ENCODE assay signal across 15 cellular contexts in the genomic region with DNA sequence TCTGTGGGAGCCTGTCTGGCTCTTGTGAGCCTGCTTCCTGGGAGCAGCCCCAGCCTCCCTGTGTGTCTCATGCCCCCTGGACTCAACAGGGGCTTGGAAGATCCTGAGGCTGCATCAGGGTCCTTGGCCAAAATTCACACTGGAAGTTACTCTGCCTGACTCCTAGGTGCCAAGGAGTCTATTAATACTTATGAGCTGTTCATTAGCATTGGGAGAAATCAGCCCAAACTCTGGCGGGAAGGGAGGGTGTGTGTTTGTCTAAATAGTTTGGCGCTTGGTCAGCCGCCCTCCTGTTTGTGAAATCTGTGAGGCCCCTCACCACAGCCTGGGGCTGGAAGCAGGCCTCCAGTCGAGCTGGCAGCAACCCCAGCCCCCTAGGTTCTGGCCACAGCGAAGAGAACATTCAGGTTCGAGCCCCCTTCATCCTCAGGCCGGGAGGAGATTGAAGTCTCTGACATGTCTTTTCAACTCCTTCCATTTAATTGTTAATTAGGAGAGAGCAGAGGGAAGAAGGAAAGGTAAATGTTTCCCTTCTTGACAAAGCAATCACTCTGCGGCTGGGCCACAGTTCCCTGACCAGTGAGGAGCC.
DNase-seq lines count a peak whose midpoint lies in the region; ATAC-seq and TF ChIP-seq lines count a peak whose summit lies in the region.
"Had no signal": no experiment of that assay in that cellular context is flagged by ENCODE, and none has a peak within 500 bp of the region (broad histone marks: within the 10 kb centered on the region; RNA-seq: fewer than 3 reads in every experiment).

No MANE protein-coding gene starts in this region.

- no CpG with 5 or more reads among the region's 8 CpGs for WGBS in neuronal stem cell (ENCODE audit: extremely low coverage in 2 of 2, insufficient read length in 2 of 2, insufficient replicate concordance in 1 of 2), 2 donors

- H3K4me2 ChIP-seq in neuronal stem cell (ENCODE audit: insufficient read depth, low read length, poor library complexity, severe bottlenecking), result no peak overlapping the region

- H4K91ac ChIP-seq in neuronal stem cell (ENCODE audit: low read depth, low read length, poor library complexity), result no peak overlapping the region

- no peak overlapping the region for H4K8ac ChIP-seq in neuronal stem cell (ENCODE audit: low read depth, low read length)

- H3K18ac ChIP-seq in neuronal stem cell (ENCODE audit: low read length), result peak overlapping the region; percentile 90

- peaks cover 0 to 4% (median 2%) of the 10 kb centered on the region in 3 donors for H3K27me3 Mint-ChIP-seq in CD14-positive monocyte (ENCODE audit: low read depth in 3 of 3)
- H3K27me3 Mint-ChIP-seq: activated naive CD4-positive, alpha-beta T cell treated with anti-CD3 and anti-CD28 coated beads, Interleukin-2, amount 10 ng/mL, durations not matched to agents 7 days and 5 days; memory B cell had no signal

- POLR2A ChIA-PET in RWPE1 (lab: Yijun Ruan, JAX; ENCODE audit: low non-redundant PET), result interaction anchor here (0.8 to 1.6 kb wide), 2 partner anchors 23 to 82 kb away, joined by 3 to 5 read pairs; a partner anchor contains a TSS

- peak overlapping the region; percentile 94 for H3K27ac ChIP-seq in RWPE1
- H3K27ac ChIP-seq in neuronal stem cell (replicated peaks; ENCODE audit: low read length), result no peak overlapping the region
- no peak overlapping the region for H3K27ac ChIP-seq in right atrium auricular region
- H3K27ac ChIP-seq: esophagus muscularis mucosa, parathyroid adenoma, tibial artery, VCaP had no signal

- H3K4me1 Mint-ChIP-seq in CD14-positive monocyte, result peaks cover 7% of the 10 kb centered on the region
- H3K4me1 Mint-ChIP-seq: activated naive CD4-positive, alpha-beta T cell treated with anti-CD3 and anti-CD28 coated beads, Interleukin-2, amount 10 ng/mL, durations not matched to agents 7 days and 5 days; memory B cell had no signal

- peak overlapping the region; percentile 72 for H2AK5ac ChIP-seq in neuronal stem cell (ENCODE audit: low read depth, low read length)

- DNase-seq in ELF-1 (ENCODE audit: low read depth, low spot score), result peak; percentile 80
- DNase-seq in RWPE1 (ENCODE audit: low spot score), result peak; percentile 76
- peak; percentile 48 for DNase-seq in fibroblast of pulmonary artery (ENCODE audit: low read depth)
- no peak for DNase-seq in neuronal stem cell (ENCODE audit: low spot score)
- no peak for DNase-seq in right atrium auricular region (ENCODE audit: low spot score)
- DNase-seq in Right ventricle myocardium inferior (ENCODE audit: missing footprints), result no peak
- DNase-seq in CD14-positive monocyte (ENCODE audit: low spot score), result no peak
- DNase-seq: activated naive CD4-positive, alpha-beta T cell treated with anti-CD3 and anti-CD28 coated beads, Interleukin-2, amount 10 ng/mL, durations not matched to agents 7 days and 5 days; NCI-H1048; tibial artery had no signal

- H3K4me3 Mint-ChIP-seq in CD14-positive monocyte, result no peak overlapping the region
- H3K4me3 Mint-ChIP-seq: activated naive CD4-positive, alpha-beta T cell treated with anti-CD3 and anti-CD28 coated beads, Interleukin-2, amount 10 ng/mL, durations not matched to agents 7 days and 5 days; memory B cell had no signal

- peak overlapping the region; percentile 74 for H2AFZ ChIP-seq in neuronal stem cell (ENCODE audit: low read length)
- H2AFZ ChIP-seq: parathyroid adenoma had no signal

- no peak overlapping the region for H3K9ac ChIP-seq in neuronal stem cell (ENCODE audit: low read depth, low read length, poor library complexity)
- H3K9ac ChIP-seq: parathyroid adenoma had no signal

- H2BK15ac ChIP-seq in neuronal stem cell (ENCODE audit: low read length), result peak overlapping the region; percentile 11

- CTCF ChIA-PET in RWPE1 (lab: Yijun Ruan, JAX), result interaction anchor here (1.1 kb wide), 1 partner anchor 10 kb away, joined by 3 read pairs; no protein-coding TSS in a partner anchor

- H3K4ac ChIP-seq in neuronal stem cell (ENCODE audit: low read length), result no peak overlapping the region

- H3K27me3 ChIP-seq in neuronal stem cell (ENCODE audit: control insufficient read depth in 3 of 3, insufficient read depth in 3 of 3, low read depth in 1 of 3, low read length in 3 of 3) (no peaks in the 10 kb centered on the region), right atrium auricular region (no peaks in the 10 kb centered on the region)
- H3K27me3 ChIP-seq: esophagus muscularis mucosa, tibial artery had no signal

- TF ChIP-seq CTCF in RWPE1 (conservative IDR thresholded peaks at IDR 0.05; ENCODE audit: low read depth), result no peak
- TF ChIP-seq CTCF in fibroblast of pulmonary artery (IDR thresholded peaks at IDR 0.05; ENCODE audit: low read length, missing control alignments), result no peak
- no peak for TF ChIP-seq CTCF in right atrium auricular region (IDR thresholded peaks at IDR 0.05)
- no peak for TF ChIP-seq CTCF in CD14-positive monocyte (IDR thresholded peaks at IDR 0.05)

- intact Hi-C loops in Right ventricle myocardium inferior (cut with DNase I) (no loop called here), CD14-positive monocyte (cut with micrococcal nuclease) (no loop called here)

- H3K9me3 ChIP-seq in neuronal stem cell (replicated peaks in 1 of 2; ENCODE audit: control insufficient read depth in 2 of 2, insufficient read depth in 1 of 2, low read depth in 1 of 2, low read length in 2 of 2) (peaks cover 2 to 6% of the 10 kb centered on the region in 2 donors), right atrium auricular region (no peaks in the 10 kb centered on the region)
- H3K9me3 ChIP-seq: esophagus muscularis mucosa, tibial artery had no signal

- no peaks in the 10 kb centered on the region for H3K79me1 ChIP-seq in neuronal stem cell (ENCODE audit: low read depth, low read length)

- no peak for ATAC-seq in GM21529 (IDR thresholded peaks at IDR 0.05; ENCODE audit: unreplicated experiment)
- ATAC-seq in Right ventricle myocardium inferior, result no peak

- H3K14ac ChIP-seq in neuronal stem cell (ENCODE audit: low read length), result no peak overlapping the region

- H3K4me3 ChIP-seq in fibroblast of pulmonary artery (replicated peaks; ENCODE audit: low read depth, low read length), result no peak overlapping the region
- H3K4me3 ChIP-seq in neuronal stem cell (ENCODE audit: low read length in 2 of 2), result no peak overlapping the region
- H3K4me3 ChIP-seq in right atrium auricular region, result no peak overlapping the region
- H3K4me3 ChIP-seq: esophagus muscularis mucosa, tibial artery had no signal

- H3K36me3 Mint-ChIP-seq in CD14-positive monocyte, result no peaks in the 10 kb centered on the region
- H3K36me3 Mint-ChIP-seq: activated naive CD4-positive, alpha-beta T cell treated with anti-CD3 and anti-CD28 coated beads, Interleukin-2, amount 10 ng/mL, durations not matched to agents 7 days and 5 days; memory B cell had no signal

- H3K27ac Mint-ChIP-seq in CD14-positive monocyte, result no peak overlapping the region
- H3K27ac Mint-ChIP-seq: activated naive CD4-positive, alpha-beta T cell treated with anti-CD3 and anti-CD28 coated beads, Interleukin-2, amount 10 ng/mL, durations not matched to agents 7 days and 5 days; memory B cell had no signal

- H2BK12ac ChIP-seq in neuronal stem cell (ENCODE audit: low read length), result peak overlapping the region; percentile 77

- H3K36me3 ChIP-seq in neuronal stem cell (replicated peaks in 1 of 2; ENCODE audit: control insufficient read depth in 2 of 2, insufficient read depth in 2 of 2, low read length in 2 of 2), result no peaks in the 10 kb centered on the region
- no peaks in the 10 kb centered on the region for H3K36me3 ChIP-seq in right atrium auricular region
- H3K36me3 ChIP-seq: esophagus muscularis mucosa, tibial artery had no signal

- H2BK120ac ChIP-seq in neuronal stem cell (ENCODE audit: low read depth, low read length), result peak overlapping the region; percentile 27

- no peak overlapping the region for H3K23ac ChIP-seq in neuronal stem cell (ENCODE audit: low read depth, low read length, poor library complexity)

- no peak overlapping the region for H2BK5ac ChIP-seq in neuronal stem cell (ENCODE audit: low read length)

- peaks cover 3 to 6% (median 4%) of the 10 kb centered on the region in 7 donors for H3K9me3 Mint-ChIP-seq in CD14-positive monocyte
- H3K9me3 Mint-ChIP-seq: activated naive CD4-positive, alpha-beta T cell treated with anti-CD3 and anti-CD28 coated beads, Interleukin-2, amount 10 ng/mL, durations not matched to agents 7 days and 5 days; memory B cell had no signal

- peaks cover 22 to 25% of the 10 kb centered on the region in 2 donors for H3K4me1 ChIP-seq in neuronal stem cell (ENCODE audit: control insufficient read depth in 2 of 2, insufficient read depth in 1 of 2, low read depth in 1 of 2, low read length in 2 of 2)
- H3K4me1 ChIP-seq in right atrium auricular region, result no peaks in the 10 kb centered on the region

Comparison
In these comparisons a context has a peak if more than half of its experiments do, and no peak if none do; other contexts are left out.
1. DNase-seq: peak in ELF-1 (single experiment), RWPE1 (single experiment) and fibroblast of pulmonary artery (single experiment); none in neuronal stem cell (single experiment), right atrium auricular region (single experiment), Right ventricle myocardium inferior (single experiment) and CD14-positive monocyte (single experiment).